18 cellular contexts compared by ENCODE assay signal in the genomic region with DNA sequence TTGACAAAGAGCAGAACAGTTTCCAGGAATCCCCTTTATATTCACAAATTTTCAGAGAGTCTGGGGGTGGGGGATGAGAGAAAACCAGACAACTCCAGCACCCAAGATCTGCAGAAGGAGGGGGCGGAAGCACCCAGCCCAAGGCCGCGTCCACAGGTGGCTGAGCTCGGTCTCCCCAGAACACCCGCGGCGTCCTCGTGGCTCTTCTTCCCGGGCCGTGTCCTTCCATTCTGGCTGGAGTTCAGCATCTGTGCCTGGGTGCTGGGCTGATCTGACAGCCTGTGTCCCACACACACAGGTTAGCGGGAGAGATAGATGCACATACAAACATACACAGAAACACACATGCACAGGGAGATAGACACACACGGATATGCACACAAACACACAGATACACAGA.
DNase-seq lines count a peak whose midpoint lies in the region; ATAC-seq and TF ChIP-seq lines count a peak whose summit lies in the region.
"Had no signal": no experiment of that assay in that cellular context is flagged by ENCODE, and none has a peak within 500 bp of the region (broad histone marks: within the 10 kb centered on the region; RNA-seq: fewer than 3 reads in every experiment).

No MANE protein-coding gene starts in this region.

- peak; percentile 31 for DNase-seq in coronary artery (ENCODE audit: low spot score)
- peak; percentile 12 for DNase-seq in endodermal cell
- peak; percentile 68 for DNase-seq in mesenteric fat pad (ENCODE audit: low spot score)
- no peak for DNase-seq in progenitor cell of endocrine pancreas (ENCODE audit: low spot score, unreplicated experiment)
- no peak for DNase-seq in HEK293T (ENCODE audit: extremely low spot score)
- DNase-seq: AML-193; Caco-2; Calu3; CD4-positive, alpha-beta T cell; CD8-positive, alpha-beta T cell; DMS79 treated with DMSO at 0.1 percent for 48 hours; GF-D8 had no signal

- H3K4me1 Mint-ChIP-seq in endodermal cell (no peaks in the 10 kb centered on the region), progenitor cell of endocrine pancreas (ENCODE audit: low read depth) (peaks cover 9% of the 10 kb centered on the region)
- H3K4me1 Mint-ChIP-seq: B cell had no signal

- no peaks in the 10 kb centered on the region for H3K9me3 ChIP-seq in endodermal cell (ENCODE audit: control insufficient read depth, low read length)
- H3K9me3 ChIP-seq: A549; BLaER1 treated with 17β-estradiol and CSF1 and Interleukin-3, amounts not matched to agents 10 nM and 100 nM; Caco-2 had no signal

- H3K36me3 Mint-ChIP-seq in endodermal cell (ENCODE audit: low read depth) = no peaks in the 10 kb centered on the region
- no peaks in the 10 kb centered on the region for H3K36me3 Mint-ChIP-seq in progenitor cell of endocrine pancreas (ENCODE audit: insufficient read depth)
- H3K36me3 Mint-ChIP-seq: CD8-positive, alpha-beta T cell had no signal

- WGBS in endodermal cell (ENCODE audit: insufficient coverage in 1 of 2, insufficient read length in 1 of 2), 2 experiments = 50 to 82% methylated on average over 2 to 12 of the region's 12 CpGs

- no peaks in the 10 kb centered on the region for H3K4me1 ChIP-seq in endodermal cell (ENCODE audit: control insufficient read depth, insufficient read depth, low read length)
- H3K4me1 ChIP-seq: A549, Caco-2 had no signal

- H3K9me3 Mint-ChIP-seq in endodermal cell (no peaks in the 10 kb centered on the region), progenitor cell of endocrine pancreas (ENCODE audit: low read depth) (peaks cover 4% of the 10 kb centered on the region)
- H3K9me3 Mint-ChIP-seq: CD8-positive, alpha-beta T cell had no signal

- no peak for TF ChIP-seq CTCF in coronary artery (IDR thresholded peaks at IDR 0.05)
- TF ChIP-seq CTCF in endodermal cell (conservative IDR thresholded peaks at IDR 0.05) = no peak
- no peak for TF ChIP-seq CTCF in progenitor cell of endocrine pancreas (IDR thresholded peaks at IDR 0.05; ENCODE audit: unreplicated experiment)

- POLR2A ChIA-PET in HEK293T (lab: Yijun Ruan, JAX) = no interaction called here

- ATAC-seq in HG03045 (IDR thresholded peaks at IDR 0.05; ENCODE audit: unreplicated experiment) = no peak
- ATAC-seq: A549; CD8-positive, alpha-beta T cell had no signal

- no peak overlapping the region for H3K27ac ChIP-seq in coronary artery
- H3K27ac ChIP-seq in endodermal cell (ENCODE audit: low read depth, low read length) = no peak overlapping the region
- H3K27ac ChIP-seq: 22Rv1; A549; BLaER1 treated with 17β-estradiol and CSF1 and Interleukin-3, amounts not matched to agents 10 nM and 100 nM; C4-2B had no signal

- no peaks in the 10 kb centered on the region for H3K36me3 ChIP-seq in endodermal cell (ENCODE audit: control insufficient read depth, insufficient read depth, low read length)
- H3K36me3 ChIP-seq: BLaER1 treated with 17β-estradiol and CSF1 and Interleukin-3, amounts not matched to agents 10 nM and 100 nM had no signal

- H3K4me3 Mint-ChIP-seq in endodermal cell (no peak overlapping the region), progenitor cell of endocrine pancreas (ENCODE audit: low read depth) (no peak overlapping the region)
- H3K4me3 Mint-ChIP-seq: B cell; CD4-positive, alpha-beta T cell; CD8-positive, alpha-beta T cell had no signal

- H3K27me3 Mint-ChIP-seq in endodermal cell (ENCODE audit: insufficient read depth) (no peaks in the 10 kb centered on the region), progenitor cell of endocrine pancreas (peaks cover 16% of the 10 kb centered on the region)
- H3K27me3 Mint-ChIP-seq: B cell had no signal

- no peaks in the 10 kb centered on the region for H3K27me3 ChIP-seq in endodermal cell (ENCODE audit: control insufficient read depth, insufficient read depth, low read length, poor library complexity, severe bottlenecking)
- H3K27me3 ChIP-seq: BLaER1 treated with 17β-estradiol and CSF1 and Interleukin-3, amounts not matched to agents 10 nM and 100 nM had no signal

- no peak overlapping the region for H3K27ac Mint-ChIP-seq in endodermal cell
- no peak overlapping the region for H3K27ac Mint-ChIP-seq in progenitor cell of endocrine pancreas
- H3K27ac Mint-ChIP-seq: B cell; CD4-positive, alpha-beta T cell; CD8-positive, alpha-beta T cell had no signal

- CTCF ChIA-PET in HEK293T (lab: Yijun Ruan, JAX) = no interaction called here

- H3K4me3 ChIP-seq in coronary artery (no peak overlapping the region), endodermal cell (ENCODE audit: low read length) (no peak overlapping the region)
- H3K4me3 ChIP-seq: A549; BLaER1 treated with 17β-estradiol and CSF1 and Interleukin-3, amounts not matched to agents 10 nM and 100 nM had no signal

- H3K9ac ChIP-seq in endodermal cell (ENCODE audit: extremely low read depth, low read length, poor library complexity, severe bottlenecking) = no peak overlapping the region
- H3K9ac ChIP-seq: BLaER1 treated with 17β-estradiol and CSF1 and Interleukin-3, amounts not matched to agents 10 nM and 100 nM had no signal

TF ChIP-seq in HEK293T, 16 proteins besides CTCF, POLR2A, EP300 and RAD21:
- no peak for TF ChIP-seq FOXK2 (IDR thresholded peaks at IDR 0.05)
- no peak for TF ChIP-seq NFRKB (IDR thresholded peaks at IDR 0.05)
- no peak for TF ChIP-seq SP1 (IDR thresholded peaks at IDR 0.05)
- TF ChIP-seq LEF1 (IDR thresholded peaks at IDR 0.05; ENCODE audit: borderline replicate concordance) = no peak
- TF ChIP-seq FOXM1 (IDR thresholded peaks at IDR 0.05; ENCODE audit: borderline replicate concordance) = no peak
- TF ChIP-seq ZNF384 (IDR thresholded peaks at IDR 0.05) = no peak
- no peak for TF ChIP-seq L3MBTL2 (conservative IDR thresholded peaks at IDR 0.05)
- TF ChIP-seq FOXA1 (IDR thresholded peaks at IDR 0.05) = no peak

Comparison
In these comparisons a context has a peak if more than half of its experiments do, and no peak if none do; other contexts are left out.
1. DNase-seq: peak in coronary artery (single experiment), endodermal cell (single experiment) and mesenteric fat pad (single experiment); none in progenitor cell of endocrine pancreas (single experiment) and HEK293T (single experiment).